ENCODE assay signal across 9 cellular contexts in the genomic region with DNA sequence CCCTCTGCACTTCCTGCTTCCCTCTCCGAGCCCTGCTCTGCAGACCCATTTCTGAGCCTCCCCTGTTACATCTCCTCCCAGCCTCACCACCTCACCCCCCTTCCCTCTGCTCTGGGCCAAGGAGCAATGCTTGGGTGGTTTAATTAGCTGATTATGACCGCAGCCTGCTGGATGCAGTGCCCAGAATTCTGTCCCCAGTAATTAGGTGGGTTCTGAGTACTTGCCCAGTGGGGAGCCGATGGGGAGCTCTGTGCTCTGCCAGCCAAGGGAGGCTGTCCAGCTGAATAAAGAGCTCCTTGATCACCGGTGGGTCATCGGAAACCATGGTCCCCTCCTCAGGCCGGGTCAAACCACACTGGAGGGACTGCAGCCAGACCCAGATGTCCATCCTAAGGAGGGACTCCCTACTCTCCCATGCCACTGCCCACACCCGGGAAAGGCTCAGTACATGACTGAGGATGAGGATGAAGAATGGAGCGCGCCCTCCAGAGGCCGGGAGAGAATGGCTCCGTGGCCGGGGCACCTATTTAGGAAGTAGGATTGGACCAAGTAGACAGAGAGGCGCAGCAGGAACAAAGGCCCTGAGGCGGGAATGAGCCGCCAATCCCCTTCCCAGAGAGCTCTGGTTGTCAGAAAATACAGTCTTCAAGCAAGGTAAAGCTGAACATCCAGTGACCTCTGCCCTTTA. TPM values are rescaled to one million over a fixed set of nuclear protein-coding genes. Genes with fewer than 3 reads are reported as not detected.
DNase-seq lines count a peak whose midpoint lies in the region; ATAC-seq and TF ChIP-seq lines count a peak whose summit lies in the region.
"Had no signal": no experiment of that assay in that cellular context is flagged by ENCODE, and none has a peak within 500 bp of the region (broad histone marks: within the 10 kb centered on the region; RNA-seq: fewer than 3 reads in every experiment).

No MANE protein-coding gene starts in this region.

- peak; percentile 20 for ATAC-seq in Panc1
- no peak for ATAC-seq in left ventricle myocardium superior
- no peak for ATAC-seq in gastrocnemius medialis

- H3K9me3 ChIP-seq in Panc1 (ENCODE audit: control insufficient read depth, insufficient read depth, low read depth, low read length) (no peaks in the 10 kb centered on the region), gastrocnemius medialis (no peaks in the 10 kb centered on the region), tibial artery (no peaks in the 10 kb centered on the region)

- TF ChIP-seq CTCF in Panc1 (IDR thresholded peaks at IDR 0.05) (peak; percentile 84; the same call in 1 of the 2 replicates), gastrocnemius medialis (IDR thresholded peaks at IDR 0.05 in 4 of 5, conservative IDR thresholded peaks at IDR 0.05 in 1 of 5) (no peak), tibial artery (IDR thresholded peaks at IDR 0.05) (no peak)

- H3K27ac ChIP-seq in Panc1 (ENCODE audit: low read length) (peak overlapping the region; percentile 96), gastrocnemius medialis (peak overlapping the region in 3 of 4 donors; percentile 37 to 69 (median 66)), tibial artery (no peak overlapping the region)

- peak; percentile 26 for DNase-seq in Daoy (ENCODE audit: low read depth)
- DNase-seq in Panc1 (ENCODE audit: low read depth, low spot score), result no peak
- peak; percentile 31 for DNase-seq in left ventricle myocardium superior
- DNase-seq in gastrocnemius medialis, result no peak
- DNase-seq in NK-92 treated with Interleukin-12 subunit alpha and Interleukin-12 subunit beta, amount 100 ng/mL, for 24 hours (lab: John Stamatoyannopoulos, UW), result no peak
- DNase-seq in tibial artery, result no peak
- no peak for DNase-seq in NCI-H187 treated with DMSO at 0.1 percent for 48 hours (lab: John Stamatoyannopoulos, UW)
- DNase-seq in NCI-H2107 treated with DMSO at 0.1 percent for 48 hours (lab: John Stamatoyannopoulos, UW; ENCODE audit: unreplicated experiment), result no peak
- DNase-seq: activated CD4-positive, alpha-beta T cell treated with anti-CD3 and anti-CD28 coated beads for 48 hours had no signal

- no peak overlapping the region for H3K4me3 ChIP-seq in Panc1 (ENCODE audit: low read depth in 2 of 2, low read length in 2 of 2)
- no peak overlapping the region for H3K4me3 ChIP-seq in gastrocnemius medialis
- no peak overlapping the region for H3K4me3 ChIP-seq in tibial artery

- in situ Hi-C loops in Panc1 (cut with HindIII; ENCODE audit: low pct_unique_long_range_greater_than_20kb, low sequenced_read_pairs), result no loop called here
- in situ Hi-C loops in gastrocnemius medialis (cut with MboI; ENCODE audit: low sequenced_read_pairs in 4 of 4), result no loop called here

- POLR2A ChIA-PET in Panc1 (lab: Charles Lee), result interaction anchor here (1.0 kb wide), 1 partner anchor 54 kb away, joined by 7 read pairs; no protein-coding TSS in a partner anchor

- intact Hi-C loops in Panc1 (cut with micrococcal nuclease; ENCODE audit: unreplicated experiment) (loop anchor here (5.0 kb wide), 1 partner anchor 40 kb away; no protein-coding TSS in a partner anchor), left ventricle myocardium superior (cut with micrococcal nuclease) (no loop called here), gastrocnemius medialis (cut with DNase I; ENCODE audit: low total_unique reads) (no loop called here), tibial artery (cut with DNase I; ENCODE audit: low total_unique reads) (no loop called here)

- no peaks in the 10 kb centered on the region for H3K36me3 ChIP-seq in Panc1 (ENCODE audit: control insufficient read depth, insufficient read depth, low read length)
- H3K36me3 ChIP-seq in gastrocnemius medialis, result no peaks in the 10 kb centered on the region
- H3K36me3 ChIP-seq in tibial artery, result no peaks in the 10 kb centered on the region

- H3K27me3 ChIP-seq in Panc1 (ENCODE audit: control insufficient read depth, insufficient read depth, low read length), result no peaks in the 10 kb centered on the region
- H3K27me3 ChIP-seq in gastrocnemius medialis, result no peaks in the 10 kb centered on the region
- H3K27me3 ChIP-seq in tibial artery, result no peaks in the 10 kb centered on the region

- CTCF ChIA-PET in Panc1 (lab: Charles Lee), result interaction anchor here (0.5 to 1.5 kb wide), 9 partner anchors 10 to 62 kb away, joined by 3 to 9 read pairs (median 3); no protein-coding TSS in a partner anchor

- no peak for TF ChIP-seq POLR2A in gastrocnemius medialis (IDR thresholded peaks at IDR 0.05)

- H3K4me1 ChIP-seq in Panc1 (ENCODE audit: control insufficient read depth, insufficient read depth, low read length), result peaks cover 100% of the 10 kb centered on the region
- H3K4me1 ChIP-seq in gastrocnemius medialis, result peaks cover 46 to 58% of the 10 kb centered on the region in 2 donors
- peaks cover 4 to 82% (median 25%) of the 10 kb centered on the region in 4 donors for H3K4me1 ChIP-seq in tibial artery

- no TSS peak for BruUV-seq in Panc1 (replicated peaks; lab: Mats Ljungman, UMichigan)

RNA-seq across cellular contexts. Expression of a gene that starts 9.1 kb away (rescaled TPM):
- 9.5 and 12.8 TPM in 2 replicates for total RNA-seq in Daoy (2014; rRNA removed; shearing (Covaris generic))
- 219 TPM for total RNA-seq in Panc1 (2021; ENCODE audit: unreplicated experiment)
- 236 TPM for polyA plus RNA-seq in Panc1 (2012; ENCODE audit: insufficient read length)
- total RNA-seq in left ventricle myocardium superior, result 26.5 TPM
- 10 to 100 TPM in 1 of 4 donors, 1 to 10 TPM in 3; 4.3 to 11.8 (median 5.4) TPM for total RNA-seq in gastrocnemius medialis

RNA-seq across cellular contexts. Expression of a gene that starts 56.9 kb away (rescaled TPM):
- 1,954 and 2,024 TPM in 2 replicates for total RNA-seq in Daoy (2014; rRNA removed; shearing (Covaris generic))
- total RNA-seq in Panc1 (2021; ENCODE audit: unreplicated experiment), result 2,945 TPM
- 2,908 TPM for polyA plus RNA-seq in Panc1 (2012; ENCODE audit: insufficient read length)
- 874 TPM for total RNA-seq in left ventricle myocardium superior
- 100 to 1,000 TPM; 572 to 979 (median 746) TPM for total RNA-seq in gastrocnemius medialis

Comparison
In these comparisons a context has a peak if more than half of its experiments do, and no peak if none do; other contexts are left out.
1. DNase-seq: peak in Daoy (single experiment) and left ventricle myocardium superior (single experiment); none in Panc1 (single experiment), gastrocnemius medialis (0 of 2), NK-92 treated with Interleukin-12 subunit alpha and Interleukin-12 subunit beta, amount 100 ng/mL, for 24 hours (single experiment), tibial artery (0 of 2), NCI-H187 treated with DMSO at 0.1 percent for 48 hours (single experiment) and NCI-H2107 treated with DMSO at 0.1 percent for 48 hours (single experiment).
2. H3K27ac ChIP-seq: peak in Panc1 (single experiment) and gastrocnemius medialis (3 of 4); none in tibial artery (0 of 2).